23 cellular contexts compared by ENCODE assay signal in the genomic region with DNA sequence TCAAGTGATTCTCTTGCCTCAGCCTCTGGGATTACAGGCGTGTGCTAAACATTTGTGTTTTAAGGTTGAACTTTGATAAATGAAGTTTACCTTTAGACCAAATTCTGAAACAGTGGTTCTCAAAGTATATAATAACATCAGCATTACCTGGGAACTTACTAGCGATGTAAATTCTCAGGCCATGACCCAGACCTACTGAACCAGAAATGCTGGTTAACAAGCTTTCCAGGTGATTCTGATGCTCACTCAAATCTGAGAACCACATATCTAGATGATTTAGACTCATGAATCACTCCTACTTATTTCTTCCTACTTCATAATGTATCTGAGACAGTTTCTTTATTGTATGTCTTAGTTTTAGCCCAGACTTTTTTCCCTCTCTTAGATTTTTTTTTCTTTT.
"Had no signal": no experiment of that assay in that cellular context is flagged by ENCODE, and none has a peak within 500 bp of the region (broad histone marks: within the 10 kb centered on the region; RNA-seq: fewer than 3 reads in every experiment).

No MANE protein-coding gene starts in this region.

- FAIRE-seq: islet of Langerhans had no signal

- H3K27me3 Mint-ChIP-seq: dendritic cell treated with granulocyte-macrophage colony-stimulating factor and Interleukin-4, amounts not matched to agents 40 ng/mL and 50 ng/mL, for 4 days; naive B cell; progenitor cell of endocrine pancreas; stimulated activated memory B cell treated with anti-CD40 and anti-IgM and Interleukin-4, amounts not matched to agents 10 μg/mL and 1 μg/mL and 100 μg/mL, for 72 hours; stimulated activated naive CD8-positive, alpha-beta T cell treated with anti-CD3 and anti-CD28 coated beads, Interleukin-15, Interleukin-2, amounts not matched to agents 100 ng/mL and 50 ng/mL, for 24 hours had no signal

- H3K4me1 Mint-ChIP-seq: nephron had no signal

- H3K9me3 ChIP-seq: gastrocnemius medialis, heart right ventricle, left ventricle myocardium inferior, pancreas, right lobe of liver, spleen, tibial artery had no signal

- H3K9me3 Mint-ChIP-seq: dendritic cell treated with granulocyte-macrophage colony-stimulating factor and Interleukin-4, amounts not matched to agents 40 ng/mL and 50 ng/mL, for 4 days; stimulated activated memory B cell treated with anti-CD40 and anti-IgM and Interleukin-4, amounts not matched to agents 10 μg/mL and 1 μg/mL and 100 μg/mL, for 72 hours had no signal

- H3K27ac Mint-ChIP-seq: dendritic cell treated with granulocyte-macrophage colony-stimulating factor and Interleukin-4, amounts not matched to agents 40 ng/mL and 50 ng/mL, for 4 days; progenitor cell of endocrine pancreas; stimulated activated memory B cell treated with anti-CD40 and anti-IgM and Interleukin-4, amounts not matched to agents 10 μg/mL and 1 μg/mL and 100 μg/mL, for 72 hours; stimulated activated naive CD8-positive, alpha-beta T cell treated with anti-CD3 and anti-CD28 coated beads, Interleukin-15, Interleukin-2, amounts not matched to agents 100 ng/mL and 50 ng/mL, for 24 hours had no signal

- H3K4me3 ChIP-seq: gastrocnemius medialis, heart right ventricle, left ventricle myocardium inferior, lung, pancreas, right lobe of liver, spleen, tibial artery had no signal

- H3K27ac ChIP-seq: gastrocnemius medialis, heart right ventricle, left ventricle myocardium inferior, pancreas, right lobe of liver, spleen, tibial artery had no signal

- H3K27me3 ChIP-seq: gastrocnemius medialis, heart right ventricle, pancreas, right lobe of liver, spleen, tibial artery had no signal

- DNase-seq: cerebellar nuclear complex; gastrocnemius medialis; heart right ventricle; hypothalamus; left cardiac atrium; left ventricle myocardium inferior; mesendoderm; naive B cell; occipital lobe; pancreas; right lobe of liver; spleen; stimulated activated CD4-positive, alpha-beta T cell treated with anti-CD3 and anti-CD28 coated beads, Interleukin-15, amount 100 ng/mL, for 24 hours; stimulated activated CD4-positive, alpha-beta T cell treated with anti-CD3 and anti-CD28 coated beads, Interleukin-1b, Interleukin-23, amount 100 ng/mL, for 48 hours; stimulated activated CD4-positive, alpha-beta T cell treated with anti-CD3 and anti-CD28 coated beads, Interleukin-4, amount 100 ng/mL, for 24 hours; tibial artery had no signal

- H3K36me3 ChIP-seq: gastrocnemius medialis, left ventricle myocardium inferior, pancreas, right lobe of liver had no signal

- ATAC-seq: gastrocnemius medialis; heart right ventricle; left cardiac atrium; pancreas; right lobe of liver; stimulated activated memory B cell treated with anti-CD40 and anti-IgM and Interleukin-4, amounts not matched to agents 10 μg/mL and 1 μg/mL and 100 μg/mL, for 72 hours had no signal

- H3K4me3 Mint-ChIP-seq: dendritic cell treated with granulocyte-macrophage colony-stimulating factor and Interleukin-4, amounts not matched to agents 40 ng/mL and 50 ng/mL, for 4 days; naive B cell; nephron; stimulated activated memory B cell treated with anti-CD40 and anti-IgM and Interleukin-4, amounts not matched to agents 10 μg/mL and 1 μg/mL and 100 μg/mL, for 72 hours; stimulated activated naive CD8-positive, alpha-beta T cell treated with anti-CD3 and anti-CD28 coated beads, Interleukin-15, Interleukin-2, amounts not matched to agents 100 ng/mL and 50 ng/mL, for 24 hours had no signal

- H3K4me1 ChIP-seq: gastrocnemius medialis, left ventricle myocardium inferior, pancreas, right lobe of liver, tibial artery had no signal
